8 cellular contexts compared by ENCODE assay signal in the genomic region with DNA sequence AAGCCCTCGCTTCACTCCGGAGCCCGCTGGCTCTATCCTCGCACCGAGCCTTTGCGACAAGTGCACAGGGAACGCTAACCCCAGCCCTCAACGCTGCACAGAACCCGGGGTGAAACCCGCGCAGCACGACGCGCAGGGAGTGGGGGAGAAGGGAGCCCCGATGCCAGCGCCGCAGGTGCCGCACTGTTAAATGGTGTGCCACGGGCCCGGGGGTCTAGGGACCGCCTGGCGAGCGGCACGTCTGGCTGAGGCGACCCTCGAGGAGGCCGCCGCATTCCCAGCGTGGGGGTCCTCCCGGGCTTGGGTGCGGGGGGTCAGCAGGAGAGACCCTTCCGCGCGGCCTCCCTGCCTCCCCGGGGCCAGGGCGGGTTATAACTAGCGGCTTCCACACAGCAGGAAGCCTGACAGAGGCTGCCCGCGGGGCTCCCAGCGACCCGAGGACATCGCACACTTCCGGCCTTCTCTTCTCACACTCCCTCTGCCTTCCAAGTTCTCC. TPM values are rescaled to one million over a fixed set of nuclear protein-coding genes. Genes with fewer than 3 reads are reported as not detected.
DNase-seq lines count a peak whose midpoint lies in the region; ATAC-seq and TF ChIP-seq lines count a peak whose summit lies in the region.
"Had no signal": no experiment of that assay in that cellular context is flagged by ENCODE, and none has a peak within 500 bp of the region (broad histone marks: within the 10 kb centered on the region; RNA-seq: fewer than 3 reads in every experiment).

No MANE protein-coding gene starts in this region.

- peak overlapping the region; percentile 53 for H3K4me3 ChIP-seq in choroid plexus epithelial cell (ENCODE audit: low read depth, low read length)
- H3K4me3 ChIP-seq in thyroid gland (replicated peaks in 1 of 3): peak overlapping the region; percentile 48 to 79 (median 57)
- H3K4me3 ChIP-seq: cardiac muscle cell had no signal

- H3K36me3 ChIP-seq in thyroid gland: no peaks in the 10 kb centered on the region
- H3K36me3 ChIP-seq: cardiac muscle cell had no signal

- H3K4me1 Mint-ChIP-seq in mesothelial cell of epicardium: peaks cover 6% of the 10 kb centered on the region

- H3K27ac ChIP-seq in thyroid gland: peak overlapping the region; percentile 43 to 67 (median 51)
- H3K27ac ChIP-seq: cardiac muscle cell had no signal

- no peaks in the 10 kb centered on the region for H3K27me3 ChIP-seq in thyroid gland
- H3K27me3 ChIP-seq: cardiac muscle cell had no signal

- H3K36me3 Mint-ChIP-seq in mesothelial cell of epicardium: no peaks in the 10 kb centered on the region

- no peak overlapping the region for H3K27ac Mint-ChIP-seq in mesothelial cell of epicardium

- no peaks in the 10 kb centered on the region for H3K27me3 Mint-ChIP-seq in mesothelial cell of epicardium (ENCODE audit: low read depth)

- peak overlapping the region; percentile 43 for H3K4me3 Mint-ChIP-seq in mesothelial cell of epicardium

- H3K9me3 Mint-ChIP-seq in mesothelial cell of epicardium: no peaks in the 10 kb centered on the region

- intact Hi-C loops in thyroid gland (cut with DNase I): loop anchor here (2.0 kb wide), 1 partner anchor 144 kb away; no protein-coding TSS in a partner anchor

- H3K4me1 ChIP-seq in thyroid gland: peaks cover 12 to 28% of the 10 kb centered on the region in 2 donors

- WGBS in thyroid gland, 2 donors: 2 to 5% methylated on average over 27 to 30 of the region's 43 CpGs

- DNase-seq in T-helper 1 cell: peak in 3 of 5 donors; percentile 34 to 59 (median 39)
- DNase-seq in choroid plexus epithelial cell (ENCODE audit: low read depth): no peak
- DNase-seq in mesothelial cell of epicardium (ENCODE audit: low spot score in 2 of 2, unreplicated experiment in 2 of 2): no peak
- peak; percentile 27 to 34 for DNase-seq in thyroid gland
- no peak for DNase-seq in NCI-H2171 treated with DMSO at 0.1 percent for 48 hours (lab: John Stamatoyannopoulos, UW)

- TF ChIP-seq CTCF in choroid plexus epithelial cell (conservative IDR thresholded peaks at IDR 0.05; ENCODE audit: low read depth, low read length) (no peak), mesothelial cell of epicardium (IDR thresholded peaks at IDR 0.05; ENCODE audit: unreplicated experiment) (no peak), thyroid gland (IDR thresholded peaks at IDR 0.05) (no peak)

- TF ChIP-seq POLR2A in thyroid gland (IDR thresholded peaks at IDR 0.05): no peak

- no peaks in the 10 kb centered on the region for H3K9me3 ChIP-seq in thyroid gland

- ATAC-seq in GM18858 (IDR thresholded peaks at IDR 0.05; ENCODE audit: unreplicated experiment): peak; percentile 7
- peak; percentile 5 for ATAC-seq in HG02870 (IDR thresholded peaks at IDR 0.05; ENCODE audit: unreplicated experiment)

RNA-seq across cellular contexts. Expression of a gene that starts 23.8 kb away (rescaled TPM):
- total RNA-seq in mesothelial cell of epicardium (0.45 to 0.47 TPM in 2 of 3 replicates, not detected in the other), thyroid gland (not detected)
- total RNA-seq: cardiac muscle cell had no signal

Comparison
In these comparisons a context has a peak if more than half of its experiments do, and no peak if none do; other contexts are left out.
1. DNase-seq: peak in T-helper 1 cell (3 of 5) and thyroid gland (2 of 2); none in choroid plexus epithelial cell (single experiment), mesothelial cell of epicardium (0 of 2) and NCI-H2171 treated with DMSO at 0.1 percent for 48 hours (single experiment).